24 cellular contexts compared by ENCODE assay signal in genomic region chr12:45089417-45089816, GRCh38. TPM values are rescaled to one million over a fixed set of nuclear protein-coding genes. Genes with fewer than 3 reads are reported as not detected.
A peak's percentile ranks its signal among the peaks of the same experiment; 100 is the strongest.
DNase-seq lines count a peak whose midpoint lies in the region; ATAC-seq lines count a peak whose summit lies in the region.
"Had no signal": no experiment of that assay in that cellular context is flagged by ENCODE, and none has a peak within 500 bp of the region (broad histone marks: within the 10 kb centered on the region; RNA-seq: fewer than 3 reads in every experiment).

No MANE protein-coding gene starts in this region.

- peak; percentile 2 for DNase-seq in G401 (ENCODE audit: low spot score)
- peak; percentile 7 for DNase-seq in cerebellar cortex (ENCODE audit: low spot score)
- DNase-seq in medulla oblongata (ENCODE audit: extremely low spot score) = peak; percentile 57
- DNase-seq in sciatic nerve (ENCODE audit: low spot score) = no peak
- no peak for DNase-seq in NCI-H1092 (lab: John Stamatoyannopoulos, UW)
- DNase-seq in NCI-H524 treated with DMSO at 0.1 percent for 48 hours (lab: John Stamatoyannopoulos, UW) = no peak
- DNase-seq in DMS153 treated with DMSO at 0.1 percent for 48 hours (lab: John Stamatoyannopoulos, UW; ENCODE audit: unreplicated experiment) = no peak
- DNase-seq: Caco-2; CD4-positive, alpha-beta memory T cell; DMS153; GDM1; GM23248; KBM-7; MM.1S; NCI-H1048; NCI-H1436; NCI-H1930; NCI-H510A; NCI-H774; NK-92 treated with Interleukin-12 subunit alpha and Interleukin-12 subunit beta, amount 100 ng/mL, for 24 hours had no signal

- peak; percentile 71 for ATAC-seq in sciatic nerve
- ATAC-seq: Panc1 had no signal

- intact Hi-C loops in sciatic nerve (cut with DNase I) = no loop called here

- in situ Hi-C loops in G401 (cut with HindIII; ENCODE audit: low sequenced_read_pairs) = no loop called here

RNA-seq across cellular contexts. Expression of gene DBX2, which starts 38.5 kb away (rescaled TPM):
- not detected in 2 replicates for total RNA-seq in G401 (2014; rRNA removed; shearing (Covaris generic))
- 0.13 TPM for total RNA-seq in sciatic nerve
- total RNA-seq: Caco-2; CD4-positive, alpha-beta memory T cell; Daoy; GM23248; HT1080; SJSA1 had no signal

Comparison
In these comparisons a context has a peak if more than half of its experiments do, and no peak if none do; other contexts are left out.
1. DNase-seq: peak in G401 (single experiment), cerebellar cortex (single experiment) and medulla oblongata (single experiment); none in sciatic nerve (single experiment), NCI-H1092 (single experiment), NCI-H524 treated with DMSO at 0.1 percent for 48 hours (single experiment) and DMS153 treated with DMSO at 0.1 percent for 48 hours (single experiment).